Comparison of ENCODE assay signal across 14 cellular contexts in the genomic region with DNA sequence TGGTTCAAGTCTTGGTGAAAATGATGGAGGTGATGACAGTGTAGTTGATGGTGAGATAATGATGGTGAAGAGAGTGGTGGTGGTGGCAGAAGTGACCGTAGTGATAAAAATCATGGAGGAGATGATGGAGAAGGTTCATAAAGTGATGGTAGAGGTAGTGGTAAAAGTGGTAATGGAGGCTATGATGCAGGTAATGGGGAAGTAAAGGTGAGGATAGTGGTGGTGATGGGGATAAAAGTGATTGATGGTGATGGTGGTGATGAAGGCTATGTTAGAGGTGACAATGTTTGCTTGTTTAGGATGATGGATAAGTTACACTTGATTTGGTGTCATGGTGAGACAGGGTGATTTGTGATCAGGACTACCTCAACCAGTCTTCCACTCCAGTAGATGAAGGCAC.
DNase-seq lines count a peak whose midpoint lies in the region; ATAC-seq and TF ChIP-seq lines count a peak whose summit lies in the region.
"Had no signal": no experiment of that assay in that cellular context is flagged by ENCODE, and none has a peak within 500 bp of the region (broad histone marks: within the 10 kb centered on the region; RNA-seq: fewer than 3 reads in every experiment).

No MANE protein-coding gene starts in this region.

- ATAC-seq in activated naive CD8-positive, alpha-beta T cell treated with anti-CD3 and anti-CD28 coated beads, Interleukin-2, amount 10 ng/mL, durations not matched to agents 7 days and 5 days (ENCODE audit: low read depth) = no peak
- no peak for ATAC-seq in activated naive CD8-positive, alpha-beta T cell treated with anti-CD3 and anti-CD28 coated beads, Interleukin-2, amount 50 U/mL, for 24 hours
- ATAC-seq: CD8-positive, alpha-beta T cell; HCT116 had no signal

- no peaks in the 10 kb centered on the region for H3K79me2 ChIP-seq in parathyroid adenoma

- peak overlapping the region; percentile 91 for H3K27ac ChIP-seq in ascending aorta
- H3K27ac ChIP-seq in parathyroid adenoma = peak overlapping the region; percentile 15
- H3K27ac ChIP-seq: 22Rv1 had no signal

- no peaks in the 10 kb centered on the region for H3K4me1 Mint-ChIP-seq in activated naive CD8-positive, alpha-beta T cell treated with anti-CD3 and anti-CD28 coated beads, Interleukin-2, amount 10 ng/mL, durations not matched to agents 7 days and 5 days
- H3K4me1 Mint-ChIP-seq in activated naive CD8-positive, alpha-beta T cell treated with anti-CD3 and anti-CD28 coated beads, Interleukin-2, amount 50 U/mL, for 24 hours = no peaks in the 10 kb centered on the region
- H3K4me1 Mint-ChIP-seq: CD14-positive monocyte had no signal

- H3K9me3 ChIP-seq in ascending aorta (peaks cover 0 to 16% of the 10 kb centered on the region in 2 donors), parathyroid adenoma (ENCODE audit: control insufficient read depth, low read length) (no peaks in the 10 kb centered on the region)

- no peak overlapping the region for H3K4me3 Mint-ChIP-seq in activated naive CD8-positive, alpha-beta T cell treated with anti-CD3 and anti-CD28 coated beads, Interleukin-2, amount 10 ng/mL, durations not matched to agents 7 days and 5 days
- no peak overlapping the region for H3K4me3 Mint-ChIP-seq in activated naive CD8-positive, alpha-beta T cell treated with anti-CD3 and anti-CD28 coated beads, Interleukin-2, amount 50 U/mL, for 24 hours
- H3K4me3 Mint-ChIP-seq: CD14-positive monocyte; CD8-positive, alpha-beta T cell had no signal

- H3K27me3 ChIP-seq in ascending aorta = no peaks in the 10 kb centered on the region
- no peaks in the 10 kb centered on the region for H3K27me3 ChIP-seq in parathyroid adenoma (ENCODE audit: control insufficient read depth, insufficient read depth, low read length)

- peaks cover 24 to 43% of the 10 kb centered on the region in 2 donors for H3K4me1 ChIP-seq in ascending aorta
- no peaks in the 10 kb centered on the region for H3K4me1 ChIP-seq in parathyroid adenoma

- no peaks in the 10 kb centered on the region for H3K36me3 Mint-ChIP-seq in activated naive CD8-positive, alpha-beta T cell treated with anti-CD3 and anti-CD28 coated beads, Interleukin-2, amount 10 ng/mL, durations not matched to agents 7 days and 5 days
- H3K36me3 Mint-ChIP-seq in activated naive CD8-positive, alpha-beta T cell treated with anti-CD3 and anti-CD28 coated beads, Interleukin-2, amount 50 U/mL, for 24 hours (ENCODE audit: low read depth) = no peaks in the 10 kb centered on the region
- H3K36me3 Mint-ChIP-seq: CD14-positive monocyte; CD8-positive, alpha-beta T cell had no signal

- H3K27ac Mint-ChIP-seq in activated naive CD8-positive, alpha-beta T cell treated with anti-CD3 and anti-CD28 coated beads, Interleukin-2, amount 10 ng/mL, durations not matched to agents 7 days and 5 days = peak overlapping the region; percentile 2
- H3K27ac Mint-ChIP-seq in activated naive CD8-positive, alpha-beta T cell treated with anti-CD3 and anti-CD28 coated beads, Interleukin-2, amount 50 U/mL, for 24 hours = no peak overlapping the region
- H3K27ac Mint-ChIP-seq: CD14-positive monocyte; CD8-positive, alpha-beta T cell had no signal

- no peak overlapping the region for H2AFZ ChIP-seq in parathyroid adenoma

- H3K4me3 ChIP-seq in ascending aorta = no peak overlapping the region
- no peak overlapping the region for H3K4me3 ChIP-seq in parathyroid adenoma (ENCODE audit: low read depth, low read length)

- intact Hi-C loops in ascending aorta (cut with DNase I) = no loop called here

- no peak overlapping the region for H3K9ac ChIP-seq in parathyroid adenoma

- DNase-seq in activated naive CD8-positive, alpha-beta T cell treated with anti-CD3 and anti-CD28 coated beads, Interleukin-2, amount 10 ng/mL, durations not matched to agents 7 days and 5 days = no peak
- no peak for DNase-seq in activated naive CD8-positive, alpha-beta T cell treated with anti-CD3 and anti-CD28 coated beads, Interleukin-2, amount 50 U/mL, for 24 hours
- DNase-seq in ascending aorta (ENCODE audit: low spot score in 2 of 2) (peak in 1 of 2 donors; percentile 4), GM10266 (ENCODE audit: extremely low spot score) (no peak), H4 (ENCODE audit: low spot score) (no peak), iPS-NIHi7 (ENCODE audit: extremely low spot score) (no peak)
- DNase-seq: CD8-positive, alpha-beta T cell; COR-L47; DND-41; GDM1 had no signal

- no peak overlapping the region for H3K4me2 ChIP-seq in parathyroid adenoma (ENCODE audit: low read length)

- H3K36me3 ChIP-seq in ascending aorta (no peaks in the 10 kb centered on the region), parathyroid adenoma (ENCODE audit: control insufficient read depth, insufficient read depth, low read length) (no peaks in the 10 kb centered on the region)

- peaks cover 4% of the 10 kb centered on the region for H3K27me3 Mint-ChIP-seq in activated naive CD8-positive, alpha-beta T cell treated with anti-CD3 and anti-CD28 coated beads, Interleukin-2, amount 10 ng/mL, durations not matched to agents 7 days and 5 days
- peaks cover 3% of the 10 kb centered on the region for H3K27me3 Mint-ChIP-seq in activated naive CD8-positive, alpha-beta T cell treated with anti-CD3 and anti-CD28 coated beads, Interleukin-2, amount 50 U/mL, for 24 hours

- H3K9me3 Mint-ChIP-seq in activated naive CD8-positive, alpha-beta T cell treated with anti-CD3 and anti-CD28 coated beads, Interleukin-2, amount 10 ng/mL, durations not matched to agents 7 days and 5 days = peaks cover 4% of the 10 kb centered on the region
- peaks cover 14% of the 10 kb centered on the region for H3K9me3 Mint-ChIP-seq in activated naive CD8-positive, alpha-beta T cell treated with anti-CD3 and anti-CD28 coated beads, Interleukin-2, amount 50 U/mL, for 24 hours

- no peak for TF ChIP-seq CTCF in ascending aorta (IDR thresholded peaks at IDR 0.05)
- no peak for TF ChIP-seq CTCF in parathyroid adenoma (IDR thresholded peaks at IDR 0.05)
- no peak for TF ChIP-seq CTCF in GM10266 (IDR thresholded peaks at IDR 0.05; ENCODE audit: control insufficient read depth, insufficient read depth, low read depth, missing control alignments)

- POLR2A ChIA-PET in activated naive CD8-positive, alpha-beta T cell treated with anti-CD3 and anti-CD28 coated beads, Interleukin-2, amount 10 ng/mL, durations not matched to agents 7 days and 5 days (lab: Charles Lee) = no interaction called here
